ENCODE assay signal across 8 cellular contexts in genomic region chr1:2133879-2134215, GRCh38.
DNase-seq lines count a peak whose midpoint lies in the region; ATAC-seq, FAIRE-seq and TF ChIP-seq lines count a peak whose summit lies in the region.

No MANE protein-coding gene starts in this region.

- no peak for TF ChIP-seq POLR2A in HepG2 (IDR thresholded peaks at IDR 0.05; ENCODE audit: insufficient read depth in 1 of 2, low read depth in 2 of 2, low read length in 2 of 2)

- FAIRE-seq in bronchial epithelial cell (lab: Jason Lieb, UNC): no peak
- no peak for FAIRE-seq in HepG2 (lab: Jason Lieb, UNC)

- H3K79me2 ChIP-seq in HepG2 (ENCODE audit: insufficient read depth, low read length): peaks cover 15% of the 10 kb centered on the region

- H3K27me3 ChIP-seq in HUES6 (ENCODE audit: control insufficient read depth, insufficient read depth, low read length): no peaks in the 10 kb centered on the region
- no peaks in the 10 kb centered on the region for H3K27me3 ChIP-seq in bronchial epithelial cell (ENCODE audit: control insufficient read depth, insufficient read depth, low read length)
- H3K27me3 ChIP-seq in HepG2 (ENCODE audit: control insufficient read depth in 1 of 2, insufficient read depth in 2 of 2, low read length in 2 of 2): no peaks in the 10 kb centered on the region

- ATAC-seq in HepG2: no peak
- no peak for ATAC-seq in activated CD8-positive, alpha-beta memory T cell treated with anti-CD3 and anti-CD28 coated beads, Interleukin-2, amount 10 ng/mL, durations not matched to agents 7 days and 5 days

- peaks cover 15% of the 10 kb centered on the region for H3K4me1 Mint-ChIP-seq in activated CD8-positive, alpha-beta memory T cell treated with anti-CD3 and anti-CD28 coated beads, Interleukin-2, amount 10 ng/mL, durations not matched to agents 7 days and 5 days

- 71% methylated on average over 1 of the region's 17 CpGs for WGBS in HepG2 (ENCODE audit: low lambda C conversion rate)

- H3K4me3 ChIP-seq in HUES6 (ENCODE audit: low read depth, low read length): peak overlapping the region; percentile 45
- peak overlapping the region; percentile 35 for H3K4me3 ChIP-seq in bronchial epithelial cell (ENCODE audit: low read depth, low read length)
- H3K4me3 ChIP-seq in HepG2 (replicated peaks in 1 of 3; ENCODE audit: insufficient read depth in 1 of 3, low read depth in 2 of 3, low read length in 3 of 3): peak overlapping the region; percentile 61 to 77 (median 62); a peak in 5 of 6 replicates

- H3K27me3 Mint-ChIP-seq in activated CD8-positive, alpha-beta memory T cell treated with anti-CD3 and anti-CD28 coated beads, Interleukin-2, amount 10 ng/mL, durations not matched to agents 7 days and 5 days: no peaks in the 10 kb centered on the region

- BruUV-seq in HepG2 (replicated peaks; lab: Mats Ljungman, UMichigan): no TSS peak

- H3K9me3 ChIP-seq in HUES6 (ENCODE audit: control insufficient read depth, insufficient read depth, low read depth, low read length) (no peaks in the 10 kb centered on the region), HepG2 (ENCODE audit: low read length) (no peaks in the 10 kb centered on the region)

- H3K4me1 ChIP-seq in HUES6 (ENCODE audit: control insufficient read depth, insufficient read depth, low read length): peaks cover 48% of the 10 kb centered on the region
- peaks cover 68% of the 10 kb centered on the region for H3K4me1 ChIP-seq in HepG2 (ENCODE audit: insufficient read depth, low read length)

- intact Hi-C loops in HepG2 (cut with micrococcal nuclease; ENCODE audit: unreplicated experiment): no loop called here

- H3K27ac ChIP-seq in HUES6 (ENCODE audit: low read depth, low read length) (peak overlapping the region; percentile 39; the same call in 1 of the 2 replicates), HepG2 (ENCODE audit: extremely low read length, insufficient read depth, low read length) (peak overlapping the region; percentile 96), substantia nigra (ENCODE audit: low read depth, low read length, poor library complexity, severe bottlenecking) (peak overlapping the region; percentile 84)

- no peak overlapping the region for H3K4me3 Mint-ChIP-seq in activated CD8-positive, alpha-beta memory T cell treated with anti-CD3 and anti-CD28 coated beads, Interleukin-2, amount 10 ng/mL, durations not matched to agents 7 days and 5 days

- POLR2A ChIA-PET in HepG2 (lab: Yijun Ruan, JAX): no interaction called here

- no peak for DNase-seq in bronchial epithelial cell (ENCODE audit: low read depth)
- DNase-seq in HepG2 (ENCODE audit: low spot score): no peak
- peak in 1 of 49 donors; percentile 53 for DNase-seq in substantia nigra (lab: John Stamatoyannopoulos, UW)
- no peak for DNase-seq in cerebellar cortex (ENCODE audit: low spot score)
- DNase-seq in GM13977 (ENCODE audit: low spot score): no peak
- DNase-seq in activated CD8-positive, alpha-beta memory T cell treated with anti-CD3 and anti-CD28 coated beads, Interleukin-2, amount 10 ng/mL, durations not matched to agents 7 days and 5 days: no peak
- no peak for DNase-seq in epidermal melanocyte (ENCODE audit: insufficient read length, low spot score)

- no peak for TF ChIP-seq RAD21 in HepG2 (CRISPR knock-in tag; IDR thresholded peaks at IDR 0.05)

- TF ChIP-seq EP300 in HepG2 (IDR thresholded peaks at IDR 0.05; ENCODE audit: low read depth in 2 of 2, low read length in 2 of 2): no peak
- TF ChIP-seq EP300 in HepG2 (CRISPR knock-in tag; IDR thresholded peaks at IDR 0.05; ENCODE audit: borderline replicate concordance): no peak

- H3K4me2 ChIP-seq in HepG2 (ENCODE audit: low read depth, low read length): peak overlapping the region; percentile 94

- no peak overlapping the region for H2AFZ ChIP-seq in HepG2 (ENCODE audit: low read length)

- H3K9ac ChIP-seq in HUES6 (ENCODE audit: low read length) (peak overlapping the region; percentile 39), HepG2 (ENCODE audit: insufficient read depth, low read depth, low read length) (peak overlapping the region; percentile 89)

- TF ChIP-seq CTCF in bronchial epithelial cell (IDR thresholded peaks at IDR 0.05; ENCODE audit: insufficient read depth, low read length, severe bottlenecking) (no peak), HepG2 (CRISPR knock-in tag; IDR thresholded peaks at IDR 0.05) (no peak), GM13977 (IDR thresholded peaks at IDR 0.05; ENCODE audit: extremely low read depth, insufficient read depth, missing control alignments) (no peak)

- CTCF ChIA-PET in HepG2 (lab: Yijun Ruan, JAX; ENCODE audit: low intra/inter-chr PET ratio, low total read pairs): no interaction called here
- CTCF ChIA-PET in activated CD8-positive, alpha-beta memory T cell treated with anti-CD3 and anti-CD28 coated beads, Interleukin-2, amount 10 ng/mL, durations not matched to agents 7 days and 5 days (lab: Charles Lee): interaction anchor here (2.3 kb wide), 1 partner anchor 40 kb away, joined by 17 read pairs; no protein-coding TSS in a partner anchor

- H4K20me1 ChIP-seq in HepG2 (ENCODE audit: insufficient read depth, low read length): no peaks in the 10 kb centered on the region

- H3K9me3 Mint-ChIP-seq in activated CD8-positive, alpha-beta memory T cell treated with anti-CD3 and anti-CD28 coated beads, Interleukin-2, amount 10 ng/mL, durations not matched to agents 7 days and 5 days (ENCODE audit: low read depth): no peaks in the 10 kb centered on the region

- H3K27ac Mint-ChIP-seq in activated CD8-positive, alpha-beta memory T cell treated with anti-CD3 and anti-CD28 coated beads, Interleukin-2, amount 10 ng/mL, durations not matched to agents 7 days and 5 days: no peak overlapping the region

- no peaks in the 10 kb centered on the region for H3K36me3 Mint-ChIP-seq in activated CD8-positive, alpha-beta memory T cell treated with anti-CD3 and anti-CD28 coated beads, Interleukin-2, amount 10 ng/mL, durations not matched to agents 7 days and 5 days

- H3K36me3 ChIP-seq in HUES6 (ENCODE audit: control insufficient read depth, insufficient read depth, low read length) (no peaks in the 10 kb centered on the region; the same call in 1 of the 2 replicates), bronchial epithelial cell (ENCODE audit: control insufficient read depth, insufficient read depth, low read length) (peaks cover 3% of the 10 kb centered on the region), HepG2 (replicated peaks in 1 of 2; ENCODE audit: control insufficient read depth in 1 of 2, insufficient read depth in 2 of 2, low read length in 2 of 2) (peaks cover 0 to 9% of the 10 kb centered on the region in 2 experiments; a peak in 2 of 5 replicates)

- in situ Hi-C loops in HepG2 (cut with HindIII; ENCODE audit: extremely low pct_ligation_motif_present, low pct_unique_long_range_greater_than_20kb) (no loop called here), GM13977 (cut with MboI; ENCODE audit: low pct_unique_long_range_greater_than_20kb, low sequenced_read_pairs, unreplicated experiment) (no loop called here)

TF ChIP-seq in HepG2, 621 proteins besides CTCF, POLR2A, EP300 and RAD21:
- no peak for TF ChIP-seq KAT2B (IDR thresholded peaks at IDR 0.05; ENCODE audit: borderline replicate concordance, low read depth, low read length)
- TF ChIP-seq HNRNPLL (IDR thresholded peaks at IDR 0.05; ENCODE audit: low read depth, low read length, poor library complexity, severe bottlenecking): peak; percentile 19
- no peak for TF ChIP-seq ZFP62 (CRISPR knock-in tag; IDR thresholded peaks at IDR 0.05)
- TF ChIP-seq ZNF230 (CRISPR knock-in tag; IDR thresholded peaks at IDR 0.05): 0 out of 2 replicates have a peak, but pooled peaks have one; percentile 3
- TF ChIP-seq FOXO1 (CRISPR knock-in tag; IDR thresholded peaks at IDR 0.05): no peak
- peak; percentile 38; the same call in 1 of the 2 replicates for TF ChIP-seq MEIS2 (CRISPR knock-in tag; IDR thresholded peaks at IDR 0.05)
- TF ChIP-seq SATB2 (CRISPR knock-in tag; IDR thresholded peaks at IDR 0.05): no peak
- TF ChIP-seq HNRNPL (IDR thresholded peaks at IDR 0.05; ENCODE audit: low read depth, low read length): 0 out of 2 replicates have a peak, but pooled peaks have one; percentile 26

Comparison
In these comparisons a context has a peak if more than half of its experiments do, and no peak if none do; other contexts are left out.
1. H3K27ac ChIP-seq: peak in every context shown above with its lines; median percentile 96 in HepG2; 84 in substantia nigra; 39 in HUES6.